25 cellular contexts compared by ENCODE assay signal in the genomic region with DNA sequence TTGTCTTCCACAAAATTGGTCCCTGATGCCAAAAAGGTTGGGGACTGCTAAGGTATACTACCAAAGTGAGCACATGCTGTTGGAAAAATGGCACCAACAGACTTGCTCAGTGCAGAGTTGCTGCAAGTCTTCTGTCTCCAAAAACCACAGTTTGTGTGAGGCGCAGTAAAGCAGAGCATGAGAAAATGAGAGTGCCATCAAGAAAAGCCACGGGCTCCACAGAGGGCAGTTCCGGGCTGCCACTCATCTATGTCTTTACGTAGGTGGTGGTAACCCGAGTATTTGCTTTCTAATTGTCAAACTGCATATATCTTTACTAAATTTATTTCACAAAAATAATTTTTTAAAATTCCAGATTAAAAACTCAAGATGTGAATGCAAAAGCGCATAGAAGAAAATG.
DNase-seq lines count a peak whose midpoint lies in the region; ATAC-seq, FAIRE-seq and TF ChIP-seq lines count a peak whose summit lies in the region.
"Had no signal": no experiment of that assay in that cellular context is flagged by ENCODE, and none has a peak within 500 bp of the region (broad histone marks: within the 10 kb centered on the region; RNA-seq: fewer than 3 reads in every experiment).

No MANE protein-coding gene starts in this region.

- RAD21 ChIA-PET in GM12878 (lab: Charles Lee; ENCODE audit: unreplicated experiment), result no interaction called here

- FAIRE-seq in GM12892 (lab: Jason Lieb, UNC) (peak; percentile 64), GM12878 (lab: Jason Lieb, UNC) (no peak)
- FAIRE-seq: A549, endometrium, K562 had no signal

- H3K27me3 ChIP-seq in GM12878 (replicated peaks in 1 of 2; ENCODE audit: control insufficient read depth in 2 of 2, insufficient read depth in 2 of 2, low read length in 1 of 2), result no peaks in the 10 kb centered on the region
- no peaks in the 10 kb centered on the region for H3K27me3 ChIP-seq in ovary
- H3K27me3 ChIP-seq: BLaER1, cardiac muscle cell, transverse colon had no signal

- H3K27ac ChIP-seq in GM12878 (ENCODE audit: control insufficient read depth, insufficient read depth) (peak overlapping the region; percentile 20; the same call in 1 of the 2 replicates), ovary (no peak overlapping the region)
- H3K27ac ChIP-seq: A549, BLaER1, cardiac muscle cell, transverse colon had no signal

- H3K9me3 ChIP-seq in GM12878 (replicated peaks; ENCODE audit: control insufficient read depth, insufficient read depth, low read length), result no peaks in the 10 kb centered on the region
- H3K9me3 ChIP-seq in ovary, result no peaks in the 10 kb centered on the region
- H3K9me3 ChIP-seq: A549, BLaER1, Caco-2, transverse colon had no signal

- in situ Hi-C loops in GM12878 (cut with MboI) (no loop called here), ACHN (cut with HindIII; ENCODE audit: low pct_ligation_motif_present, low pct_unique_long_range_greater_than_20kb, low sequenced_read_pairs) (no loop called here)

- no peak for DNase-seq in GM12892 (ENCODE audit: insufficient read length)
- DNase-seq in GM12878 (ENCODE audit: low read depth, low spot score), result peak; percentile 51
- DNase-seq in AML-193 (lab: John Stamatoyannopoulos, UW), result no peak
- no peak for DNase-seq in ovary
- DNase-seq in NCI-H1092 treated with DMSO at 0.1 percent for 48 hours (lab: John Stamatoyannopoulos, UW), result no peak
- DNase-seq in ACHN, result no peak
- DNase-seq: activated CD4-positive, alpha-beta T cell treated with anti-CD3 and anti-CD28 coated beads, Interleukin-2, amount 10 ng/mL, durations not matched to agents 7 days and 5 days; activated CD8-positive, alpha-beta memory T cell treated with anti-CD3 and anti-CD28 coated beads, Interleukin-2, amount 10 ng/mL, durations not matched to agents 7 days and 5 days; activated naive CD4-positive, alpha-beta T cell treated with anti-CD3 and anti-CD28 coated beads, Interleukin-2, amount 10 ng/mL, durations not matched to agents 7 days and 5 days; anterior cingulate cortex; Caco-2; cortex of kidney; DMS79 treated with DMSO at 0.1 percent for 48 hours; mammary epithelial cell; NCI-H146; NCI-H2171; stimulated activated CD4-positive, alpha-beta T cell treated with anti-CD3 and anti-CD28 coated beads, Interleukin-4, amount 100 ng/mL, for 24 hours; transverse colon had no signal

- H3K4me3 ChIP-seq in GM12878 (no peak overlapping the region), ovary (no peak overlapping the region)
- H3K4me3 ChIP-seq: A549, BLaER1, cardiac muscle cell, K562, transverse colon had no signal

- 0% methylated on average over 6 of the region's 6 CpGs for WGBS in GM12878 (ENCODE audit: insufficient coverage, insufficient replicate concordance, low lambda C conversion rate, missing lambda C conversion rate)
- WGBS in ovary, 3 donors, result 94 to 98% (median 96%) methylated on average over 6 of the region's 6 CpGs

- TF ChIP-seq POLR2A in GM12892 (IDR thresholded peaks at IDR 0.05; ENCODE audit: low read depth, low read length) (no peak), GM12878 (IDR thresholded peaks at IDR 0.05; ENCODE audit: low read depth, low read length) (no peak), ovary (IDR thresholded peaks at IDR 0.05) (no peak)

- POLR2A ChIA-PET in GM12878 (lab: Charles Lee), result interaction anchor here (1.2 to 1.9 kb wide), 3 partner anchors 10 to 28 kb away, joined by 3 to 4 read pairs (median 3); no protein-coding TSS in a partner anchor

- H3K79me2 ChIP-seq in GM12878 (ENCODE audit: control insufficient read depth, insufficient read depth, low read length), result no peaks in the 10 kb centered on the region

- intact Hi-C loops in GM12878 (cut with micrococcal nuclease; ENCODE audit: unreplicated experiment), result loop anchor here (5.0 kb wide), 1 partner anchor 35 kb away; a partner anchor contains a TSS
- intact Hi-C loops in ovary (cut with DNase I), result loop anchor here in 1 of 4 donors (5.0 kb wide), 1 partner anchor 1575 kb away; no protein-coding TSS in a partner anchor

- no peak overlapping the region for H3K9ac ChIP-seq in GM12878 (ENCODE audit: control insufficient read depth, insufficient read depth, low read length)
- H3K9ac ChIP-seq: BLaER1 had no signal

- H3K36me3 ChIP-seq in GM12878 (ENCODE audit: control insufficient read depth in 2 of 2, insufficient read depth in 2 of 2, low read length in 1 of 2) (peaks cover 12 to 33% of the 10 kb centered on the region in 2 experiments), ovary (no peaks in the 10 kb centered on the region)

- no peak for TF ChIP-seq RAD21 in GM12878 (IDR thresholded peaks at IDR 0.05; ENCODE audit: insufficient read depth, low read depth, low read length)

- H3K4me1 ChIP-seq in GM12878 (ENCODE audit: control insufficient read depth, insufficient read depth, low read length), result peaks cover 10% of the 10 kb centered on the region
- no peaks in the 10 kb centered on the region for H3K4me1 ChIP-seq in ovary (ENCODE audit: insufficient read depth)
- H3K4me1 ChIP-seq: A549, BLaER1, Caco-2, transverse colon had no signal

- no peak for TF ChIP-seq EP300 in GM12878 (IDR thresholded peaks at IDR 0.05; ENCODE audit: borderline replicate concordance in 1 of 2, control insufficient read depth in 1 of 2, low read depth in 2 of 2, low read length in 2 of 2)
- TF ChIP-seq EP300 in ovary (IDR thresholded peaks at IDR 0.05), result no peak

- ATAC-seq in GM19035 (IDR thresholded peaks at IDR 0.05; ENCODE audit: unreplicated experiment), result peak; percentile 70
- ATAC-seq in HG02678 (IDR thresholded peaks at IDR 0.05; ENCODE audit: unreplicated experiment), result peak; percentile 60
- peak; percentile 97 for ATAC-seq in GM12878
- ATAC-seq: A549; activated CD8-positive, alpha-beta memory T cell treated with anti-CD3 and anti-CD28 coated beads, Interleukin-2, amount 10 ng/mL, durations not matched to agents 7 days and 5 days; K562 had no signal

- CTCF ChIA-PET in GM12878 (lab: Yijun Ruan, JAX), result interaction anchor here (1.6 kb wide), 1 partner anchor 10 kb away, joined by 4 read pairs; no protein-coding TSS in a partner anchor

- no peaks in the 10 kb centered on the region for H4K20me1 ChIP-seq in GM12878 (ENCODE audit: control insufficient read depth, insufficient read depth)
- H4K20me1 ChIP-seq: BLaER1 had no signal

- SMC1A ChIA-PET in GM12878 (lab: Charles Lee; ENCODE audit: uncharacterized antibody, unreplicated experiment), result no interaction called here

- no peak overlapping the region; the same call in 1 of the 2 replicates for H2AFZ ChIP-seq in GM12878 (ENCODE audit: control insufficient read depth, low read depth, low read length)

- no peak for TF ChIP-seq CTCF in GM12878 (IDR thresholded peaks at IDR 0.05 in 2 of 3, conservative IDR thresholded peaks at IDR 0.05 in 1 of 3; ENCODE audit: control insufficient read depth in 2 of 3, extremely low read depth in 1 of 3, insufficient read depth in 1 of 3, low read depth in 3 of 3, low read length in 3 of 3)
- no peak for TF ChIP-seq CTCF in ovary (IDR thresholded peaks at IDR 0.05)

- BruUV-seq in GM12878 (replicated peaks; lab: Mats Ljungman, UMichigan), result no TSS peak

- H3K4me2 ChIP-seq in GM12878 (ENCODE audit: control insufficient read depth, insufficient read depth), result 0 out of 2 replicates have a peak overlapping the region, but pooled peaks have one; percentile 28
- H3K4me2 ChIP-seq: A549, BLaER1 had no signal

TF ChIP-seq in GM12878, 131 proteins besides CTCF, POLR2A, EP300 and RAD21:
- TF ChIP-seq ATF7 (IDR thresholded peaks at IDR 0.05; ENCODE audit: low read depth), result no peak
- no peak for TF ChIP-seq SREBF1 (IDR thresholded peaks at IDR 0.05; ENCODE audit: low read length)
- peak; percentile 52 for TF ChIP-seq RUNX3 (IDR thresholded peaks at IDR 0.05; ENCODE audit: low read length)
- TF ChIP-seq, protein P1, sequence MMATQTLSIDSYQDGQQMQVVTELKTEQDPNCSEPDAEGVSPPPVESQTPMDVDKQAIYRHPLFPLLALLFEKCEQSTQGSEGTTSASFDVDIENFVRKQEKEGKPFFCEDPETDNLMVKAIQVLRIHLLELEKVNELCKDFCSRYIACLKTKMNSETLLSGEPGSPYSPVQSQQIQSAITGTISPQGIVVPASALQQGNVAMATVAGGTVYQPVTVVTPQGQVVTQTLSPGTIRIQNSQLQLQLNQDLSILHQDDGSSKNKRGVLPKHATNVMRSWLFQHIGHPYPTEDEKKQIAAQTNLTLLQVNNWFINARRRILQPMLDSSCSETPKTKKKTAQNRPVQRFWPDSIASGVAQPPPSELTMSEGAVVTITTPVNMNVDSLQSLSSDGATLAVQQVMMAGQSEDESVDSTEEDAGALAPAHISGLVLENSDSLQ (IDR thresholded peaks at IDR 0.05), result peak; percentile 88
- no peak for TF ChIP-seq PAX8 (IDR thresholded peaks at IDR 0.05)
- 0 out of 4 replicates have a peak, but pooled peaks of 1 of the 2 experiments have one; percentile 4 for TF ChIP-seq ETV6 (conservative IDR thresholded peaks at IDR 0.05 in 1 of 2, IDR thresholded peaks at IDR 0.05 in 1 of 2; ENCODE audit: borderline replicate concordance in 1 of 2, low read depth in 1 of 2)
- TF ChIP-seq TCF3 (IDR thresholded peaks at IDR 0.05; ENCODE audit: borderline replicate concordance, insufficient read depth, low read depth, low read length), result no peak
- TF ChIP-seq, protein P2, sequence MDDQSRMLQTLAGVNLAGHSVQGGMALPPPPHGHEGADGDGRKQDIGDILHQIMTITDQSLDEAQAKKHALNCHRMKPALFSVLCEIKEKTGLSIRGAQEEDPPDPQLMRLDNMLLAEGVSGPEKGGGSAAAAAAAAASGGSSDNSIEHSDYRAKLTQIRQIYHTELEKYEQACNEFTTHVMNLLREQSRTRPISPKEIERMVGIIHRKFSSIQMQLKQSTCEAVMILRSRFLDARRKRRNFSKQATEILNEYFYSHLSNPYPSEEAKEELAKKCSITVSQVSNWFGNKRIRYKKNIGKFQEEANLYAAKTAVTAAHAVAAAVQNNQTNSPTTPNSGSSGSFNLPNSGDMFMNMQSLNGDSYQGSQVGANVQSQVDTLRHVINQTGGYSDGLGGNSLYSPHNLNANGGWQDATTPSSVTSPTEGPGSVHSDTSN (IDR thresholded peaks at IDR 0.05; ENCODE audit: insufficient replicate concordance, low read depth, low read length), result peak; percentile 65
